1 cellular context compared by ENCODE assay signal in the genomic region with DNA sequence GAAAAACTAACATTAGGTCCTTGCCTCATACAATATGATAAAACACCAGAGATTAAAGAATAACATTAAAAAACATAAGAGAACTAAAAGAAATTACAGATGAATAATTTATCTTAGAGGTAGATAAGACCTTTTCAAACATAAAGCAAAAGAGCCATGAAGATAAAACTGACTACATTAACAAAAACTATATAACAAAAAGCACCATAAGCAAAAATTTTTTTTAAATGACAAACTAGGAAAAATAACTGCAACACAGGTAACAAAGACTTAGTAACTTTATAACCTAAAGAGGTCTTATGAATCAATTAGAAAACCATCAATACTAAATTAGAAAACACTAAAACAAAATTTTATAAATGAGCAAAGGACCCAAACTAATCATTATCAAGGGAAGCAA.
TF ChIP-seq lines count a peak whose summit lies in the region.

No MANE protein-coding gene starts in this region.

TF ChIP-seq in K562, 482 proteins besides CTCF, POLR2A, EP300 and RAD21 (continued from another document):
- TF ChIP-seq, protein P1, sequence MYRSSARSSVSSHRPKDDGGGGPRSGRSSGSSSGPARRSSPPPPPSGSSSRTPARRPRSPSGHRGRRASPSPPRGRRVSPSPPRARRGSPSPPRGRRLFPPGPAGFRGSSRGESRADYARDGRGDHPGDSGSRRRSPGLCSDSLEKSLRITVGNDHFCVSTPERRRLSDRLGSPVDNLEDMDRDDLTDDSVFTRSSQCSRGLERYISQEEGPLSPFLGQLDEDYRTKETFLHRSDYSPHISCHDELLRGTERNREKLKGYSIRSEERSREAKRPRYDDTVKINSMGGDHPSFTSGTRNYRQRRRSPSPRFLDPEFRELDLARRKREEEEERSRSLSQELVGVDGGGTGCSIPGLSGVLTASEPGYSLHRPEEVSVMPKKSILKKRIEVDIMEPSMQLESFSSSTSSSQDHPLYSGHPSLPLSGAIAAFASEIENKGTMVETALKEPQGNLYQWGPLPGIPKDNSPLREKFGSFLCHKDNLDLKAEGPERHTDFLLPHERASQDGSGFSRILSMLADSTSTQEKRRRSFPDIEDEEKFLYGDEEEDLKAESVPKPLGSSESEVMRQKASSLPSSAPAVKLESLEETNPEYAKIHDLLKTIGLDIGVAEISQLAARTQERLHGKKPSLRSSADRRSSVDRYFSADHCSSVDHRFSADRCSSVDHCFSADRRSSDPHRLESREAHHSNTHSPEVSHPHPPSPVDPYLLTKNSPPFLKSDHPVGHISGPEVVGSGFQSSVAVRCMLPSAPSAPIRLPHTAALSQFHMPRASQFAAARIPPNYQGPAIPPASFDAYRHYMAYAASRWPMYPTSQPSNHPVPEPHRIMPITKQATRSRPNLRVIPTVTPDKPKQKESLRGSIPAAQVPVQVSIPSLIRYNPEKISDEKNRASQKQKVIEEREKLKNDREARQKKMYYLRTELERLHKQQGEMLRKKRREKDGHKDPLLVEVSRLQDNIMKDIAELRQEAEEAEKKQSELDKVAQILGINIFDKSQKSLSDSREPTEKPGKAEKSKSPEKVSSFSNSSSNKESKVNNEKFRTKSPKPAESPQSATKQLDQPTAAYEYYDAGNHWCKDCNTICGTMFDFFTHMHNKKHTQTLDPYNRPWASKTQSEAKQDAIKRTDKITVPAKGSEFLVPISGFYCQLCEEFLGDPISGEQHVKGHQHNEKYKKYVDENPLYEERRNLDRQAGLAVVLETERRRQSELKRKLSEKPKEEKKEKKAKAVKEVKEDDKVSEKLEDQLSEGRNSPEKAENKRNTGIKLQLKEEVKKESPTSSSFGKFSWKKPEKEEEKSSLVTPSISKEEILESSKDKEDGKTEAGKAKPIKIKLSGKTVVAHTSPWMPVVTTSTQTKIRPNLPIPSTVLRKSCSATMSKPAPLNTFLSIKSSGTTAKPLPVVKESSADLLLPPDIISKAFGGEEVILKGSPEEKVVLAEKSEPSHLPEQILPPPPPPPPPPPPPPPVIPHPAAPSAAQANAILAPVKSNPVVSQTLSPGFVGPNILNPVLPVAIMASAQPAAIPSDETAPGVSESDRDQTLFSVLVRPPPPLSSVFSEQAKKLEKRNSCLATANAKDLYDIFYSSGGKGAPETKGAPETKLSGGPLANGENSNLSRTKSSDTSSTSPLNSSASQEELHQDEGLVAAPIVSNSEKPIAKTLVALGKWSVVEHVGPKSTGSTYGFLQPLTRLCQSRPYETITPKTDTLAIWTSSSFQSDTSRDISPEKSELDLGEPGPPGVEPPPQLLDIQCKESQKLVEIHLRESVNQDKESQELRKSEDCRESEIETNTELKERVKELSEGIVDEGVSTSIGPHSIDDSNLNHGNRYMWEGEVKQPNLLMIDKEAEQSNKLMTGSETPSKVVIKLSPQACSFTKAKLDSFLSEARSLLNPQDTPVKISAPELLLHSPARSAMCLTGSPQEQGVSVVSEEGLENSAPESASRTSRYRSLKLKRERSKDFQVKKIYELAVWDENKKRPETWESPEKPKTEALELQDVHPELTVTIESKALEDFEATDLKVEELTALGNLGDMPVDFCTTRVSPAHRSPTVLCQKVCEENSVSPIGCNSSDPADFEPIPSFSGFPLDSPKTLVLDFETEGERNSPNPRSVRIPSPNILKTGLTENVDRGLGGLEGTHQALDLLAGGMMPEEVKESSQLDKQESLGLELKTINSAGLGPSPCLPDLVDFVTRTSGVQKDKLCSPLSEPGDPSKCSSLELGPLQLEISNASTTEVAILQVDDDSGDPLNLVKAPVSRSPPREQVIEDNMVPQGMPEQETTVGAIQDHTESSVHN (IDR thresholded peaks at IDR 0.05; ENCODE audit: borderline replicate concordance in 1 of 2, low read depth in 1 of 2) = no peak
- TF ChIP-seq, protein P2, sequence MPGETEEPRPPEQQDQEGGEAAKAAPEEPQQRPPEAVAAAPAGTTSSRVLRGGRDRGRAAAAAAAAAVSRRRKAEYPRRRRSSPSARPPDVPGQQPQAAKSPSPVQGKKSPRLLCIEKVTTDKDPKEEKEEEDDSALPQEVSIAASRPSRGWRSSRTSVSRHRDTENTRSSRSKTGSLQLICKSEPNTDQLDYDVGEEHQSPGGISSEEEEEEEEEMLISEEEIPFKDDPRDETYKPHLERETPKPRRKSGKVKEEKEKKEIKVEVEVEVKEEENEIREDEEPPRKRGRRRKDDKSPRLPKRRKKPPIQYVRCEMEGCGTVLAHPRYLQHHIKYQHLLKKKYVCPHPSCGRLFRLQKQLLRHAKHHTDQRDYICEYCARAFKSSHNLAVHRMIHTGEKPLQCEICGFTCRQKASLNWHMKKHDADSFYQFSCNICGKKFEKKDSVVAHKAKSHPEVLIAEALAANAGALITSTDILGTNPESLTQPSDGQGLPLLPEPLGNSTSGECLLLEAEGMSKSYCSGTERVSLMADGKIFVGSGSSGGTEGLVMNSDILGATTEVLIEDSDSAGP (CRISPR knock-in tag; IDR thresholded peaks at IDR 0.05) = no peak
